ENCODE assay signal across 9 cellular contexts in the genomic region with DNA sequence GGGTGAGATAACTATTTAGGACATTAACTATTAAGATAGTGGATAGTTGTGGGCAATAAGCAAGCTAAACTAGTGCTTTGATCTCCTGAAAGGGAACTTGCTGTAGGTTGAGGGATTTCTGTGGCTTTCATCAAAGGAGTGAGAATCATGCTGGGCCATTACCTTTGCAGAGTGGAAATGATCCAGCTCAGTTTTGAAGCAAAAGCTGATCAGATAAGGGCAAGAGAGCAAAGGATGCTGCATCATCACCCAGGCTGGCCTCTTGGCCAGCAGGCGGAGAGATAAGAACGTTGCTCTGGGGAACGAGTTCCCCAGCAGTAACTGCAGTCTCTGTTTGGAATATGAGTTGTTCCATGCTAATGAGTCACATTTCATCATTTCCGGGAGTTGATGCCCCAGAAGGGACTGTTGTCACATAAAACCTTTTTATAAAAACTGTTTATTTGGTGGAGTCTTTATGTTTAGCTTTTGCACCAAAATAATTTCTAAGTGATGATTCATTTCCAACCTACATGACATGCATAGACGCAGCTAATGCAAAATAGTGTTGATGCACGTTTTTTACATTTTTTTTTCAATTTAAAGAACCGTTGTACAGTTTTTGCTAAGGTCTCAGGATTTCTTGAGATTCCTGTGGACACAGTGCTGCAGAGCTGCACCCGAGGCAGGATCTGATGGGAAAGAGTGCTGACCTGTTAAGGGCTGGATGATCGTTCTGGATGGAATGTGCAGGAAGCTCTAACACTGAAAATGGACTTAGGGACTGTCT.
DNase-seq lines count a peak whose midpoint lies in the region; ATAC-seq and TF ChIP-seq lines count a peak whose summit lies in the region.
"Had no signal": no experiment of that assay in that cellular context is flagged by ENCODE, and none has a peak within 500 bp of the region (broad histone marks: within the 10 kb centered on the region; RNA-seq: fewer than 3 reads in every experiment).

No MANE protein-coding gene starts in this region.

- H3K27ac Mint-ChIP-seq in endothelial cell (ENCODE audit: unreplicated experiment), result no peak overlapping the region

- H3F3A ChIP-seq in PC-3 (ENCODE audit: low read length, unreplicated experiment), result no peaks in the 10 kb centered on the region

- H3K4me3 ChIP-seq in PC-3 (ENCODE audit: low read length) (peak overlapping the region; percentile 50; the same call in 1 of the 2 replicates), cardiac fibroblast (replicated peaks in 1 of 2; ENCODE audit: low read depth in 2 of 2, low read length in 2 of 2) (peak overlapping the region in 1 of 2 donors; percentile 26), osteoblast (ENCODE audit: insufficient read depth, low read length) (peak overlapping the region; percentile 21)

- no peaks in the 10 kb centered on the region for H3K27me3 ChIP-seq in PC-3 (ENCODE audit: low read length)
- H3K27me3 ChIP-seq in osteoblast (ENCODE audit: insufficient read depth, low read length), result no peaks in the 10 kb centered on the region

- H3K36me3 ChIP-seq in PC-3 (ENCODE audit: low read depth, low read length), result no peaks in the 10 kb centered on the region
- H3K36me3 ChIP-seq in osteoblast (ENCODE audit: insufficient read depth, low read length), result no peaks in the 10 kb centered on the region

- BruUV-seq in PC-3 (replicated peaks; lab: Mats Ljungman, UMichigan), result no TSS peak

- CTCF ChIA-PET in PC-3 (lab: Charles Lee), result interaction anchor here (0.7 to 1.3 kb wide), 2 partner anchors 45 to 85 kb away, joined by 3 to 5 read pairs; no protein-coding TSS in a partner anchor

- H3K9ac ChIP-seq in PC-3 (ENCODE audit: low read length), result peak overlapping the region; percentile 52

- no peaks in the 10 kb centered on the region for H3K27me3 Mint-ChIP-seq in endothelial cell (ENCODE audit: unreplicated experiment)

- no peak overlapping the region for H3K4me3 Mint-ChIP-seq in endothelial cell (ENCODE audit: unreplicated experiment)

- peak; percentile 47 for TF ChIP-seq CTCF in PC-3 (conservative IDR thresholded peaks at IDR 0.05; ENCODE audit: low read depth, low read length)
- peak; percentile 36 for TF ChIP-seq CTCF in cardiac fibroblast (IDR thresholded peaks at IDR 0.05; ENCODE audit: low read depth, low read length)
- TF ChIP-seq CTCF in osteoblast (IDR thresholded peaks at IDR 0.05; ENCODE audit: extremely low read depth, low read depth, low read length), result peak; percentile 44
- no peak for TF ChIP-seq CTCF in endothelial cell (IDR thresholded peaks at IDR 0.05; ENCODE audit: unreplicated experiment)

- peak; percentile 96 for DNase-seq in EH (ENCODE audit: low read depth)
- peak; percentile 87 for DNase-seq in PC-3
- peak; percentile 88 to 93 for DNase-seq in cardiac fibroblast (ENCODE audit: low read depth in 2 of 2)
- peak; percentile 79 for DNase-seq in osteoblast (ENCODE audit: insufficient read length, low spot score, missing footprints)
- no peak for DNase-seq in endothelial cell (ENCODE audit: low spot score)
- no peak for DNase-seq in retina

- H3K4me2 ChIP-seq in PC-3 (ENCODE audit: low read length) (peak overlapping the region; percentile 75), osteoblast (ENCODE audit: insufficient read depth, low read length) (peak overlapping the region; percentile 59)

- H3K9me3 Mint-ChIP-seq in endothelial cell (ENCODE audit: unreplicated experiment), result no peaks in the 10 kb centered on the region

- no peaks in the 10 kb centered on the region for H4K20me1 ChIP-seq in PC-3 (ENCODE audit: low read length)
- no peaks in the 10 kb centered on the region for H4K20me1 ChIP-seq in osteoblast (ENCODE audit: insufficient read depth, low read length)

- H3K4me1 ChIP-seq in PC-3 (ENCODE audit: insufficient read depth, low read length), result peaks cover 14% of the 10 kb centered on the region
- H3K4me1 ChIP-seq in osteoblast (ENCODE audit: insufficient read depth, low read length), result peaks cover 13% of the 10 kb centered on the region

- H3K36me3 Mint-ChIP-seq in endothelial cell (ENCODE audit: low read depth, unreplicated experiment), result no peaks in the 10 kb centered on the region

- H3K9me2 ChIP-seq in PC-3 (replicated peaks; ENCODE audit: low read length), result no peaks in the 10 kb centered on the region

- H3K27ac ChIP-seq in PC-3 (ENCODE audit: low read length), result peak overlapping the region; percentile 89
- H3K27ac ChIP-seq in osteoblast (ENCODE audit: low read depth, low read length), result peak overlapping the region; percentile 92
- H3K27ac ChIP-seq: HL-60 had no signal

- ATAC-seq in PC-3, result peak; percentile 95
- ATAC-seq in HG02981 (IDR thresholded peaks at IDR 0.05; ENCODE audit: unreplicated experiment), result no peak
- no peak for ATAC-seq in GM18858 (IDR thresholded peaks at IDR 0.05; ENCODE audit: unreplicated experiment)

- POLR2A ChIA-PET in PC-3 (lab: Charles Lee; ENCODE audit: unreplicated experiment), result interaction anchor here (0.6 to 0.8 kb wide), 3 partner anchors 18 to 889 kb away, joined by 4 to 6 read pairs (median 4); no protein-coding TSS in a partner anchor

- H3K79me2 ChIP-seq in PC-3 (ENCODE audit: low read length), result no peaks in the 10 kb centered on the region
- no peaks in the 10 kb centered on the region for H3K79me2 ChIP-seq in osteoblast (ENCODE audit: insufficient read depth, low read length)

- H3K9me3 ChIP-seq in PC-3 (ENCODE audit: low read length), result no peaks in the 10 kb centered on the region
- H3K9me3 ChIP-seq in osteoblast (ENCODE audit: low read depth, low read length), result no peaks in the 10 kb centered on the region

- peak overlapping the region; percentile 57; the same call in 1 of the 2 replicates for H2AFZ ChIP-seq in PC-3 (ENCODE audit: low read length)
- H2AFZ ChIP-seq in osteoblast (ENCODE audit: low read length), result peak overlapping the region; percentile 4

- intact Hi-C loops in PC-3 (cut with micrococcal nuclease), result loop anchor here (1.0 to 2.0 kb wide), 5 partner anchors 16 to 116 kb away; no protein-coding TSS in a partner anchor

- peaks cover 2% of the 10 kb centered on the region for H3K4me1 Mint-ChIP-seq in endothelial cell (ENCODE audit: unreplicated experiment)

Comparison
In these comparisons a context has a peak if more than half of its experiments do, and no peak if none do; other contexts are left out.
1. DNase-seq: peak in EH (single experiment), PC-3 (single experiment), cardiac fibroblast (2 of 2) and osteoblast (single experiment); none in endothelial cell (single experiment) and retina (single experiment).